ENCODE assay signal across 1 cellular context in genomic region chr6:130834482-130835251, GRCh38.
TF ChIP-seq lines count a peak whose summit lies in the region.

No MANE protein-coding gene starts in this region.

TF ChIP-seq in HepG2, 621 proteins besides CTCF, POLR2A, EP300 and RAD21 (continued from another document and continues in another):
- TF ChIP-seq ZNF574 (CRISPR knock-in tag; IDR thresholded peaks at IDR 0.05) (peak; percentile 32; the same call in 1 of the 2 replicates), ZNF552 (CRISPR knock-in tag; IDR thresholded peaks at IDR 0.05; ENCODE audit: borderline replicate concordance) (no peak), ESRRA (CRISPR knock-in tag; IDR thresholded peaks at IDR 0.05; ENCODE audit: low read depth) (no peak), SMAD9 (CRISPR knock-in tag; IDR thresholded peaks at IDR 0.05) (no peak), THAP8 (CRISPR knock-in tag; IDR thresholded peaks at IDR 0.05; ENCODE audit: borderline replicate concordance) (0 out of 2 replicates have a peak, but pooled peaks have one; percentile 44), CAMTA2 (CRISPR knock-in tag; IDR thresholded peaks at IDR 0.05; ENCODE audit: borderline replicate concordance) (no peak), KAT7 (CRISPR knock-in tag; IDR thresholded peaks at IDR 0.05; ENCODE audit: borderline replicate concordance) (no peak), REST (IDR thresholded peaks at IDR 0.05; ENCODE audit: borderline replicate concordance in 1 of 2, low read depth in 1 of 2, low read length in 2 of 2) (no peak; a peak in 1 of 4 replicates), ZBTB37 (CRISPR knock-in tag; IDR thresholded peaks at IDR 0.05) (peak; percentile 88), BRD4 (CRISPR knock-in tag; IDR thresholded peaks at IDR 0.05) (no peak), ZNF331 (CRISPR knock-in tag; IDR thresholded peaks at IDR 0.05) (no peak; the same call in 1 of the 2 replicates), ZNF121 (CRISPR knock-in tag; IDR thresholded peaks at IDR 0.05) (no peak), SMAD3 (CRISPR knock-in tag; IDR thresholded peaks at IDR 0.05) (peak; percentile 54; the same call in 1 of the 2 replicates), ELF3 (CRISPR knock-in tag; IDR thresholded peaks at IDR 0.05) (no peak), TCF7 (IDR thresholded peaks at IDR 0.05; ENCODE audit: low read depth) (peak; percentile 52; the same call in 1 of the 2 replicates), KAT2B (IDR thresholded peaks at IDR 0.05; ENCODE audit: borderline replicate concordance, low read depth, low read length) (no peak), ZNF124 (CRISPR knock-in tag; IDR thresholded peaks at IDR 0.05) (no peak), ZBTB33 (CRISPR knock-in tag; IDR thresholded peaks at IDR 0.05) (peak; percentile 37; the same call in 1 of the 2 replicates), ZNF703 (CRISPR knock-in tag; IDR thresholded peaks at IDR 0.05; ENCODE audit: borderline replicate concordance) (no peak), ZNF570 (CRISPR knock-in tag; IDR thresholded peaks at IDR 0.05; ENCODE audit: borderline replicate concordance) (no peak), FOXO1 (CRISPR knock-in tag; IDR thresholded peaks at IDR 0.05) (0 out of 2 replicates have a peak, but pooled peaks have one; percentile 48), CC2D1A (CRISPR knock-in tag; IDR thresholded peaks at IDR 0.05) (no peak), ZNF609 (CRISPR knock-in tag; IDR thresholded peaks at IDR 0.05; ENCODE audit: borderline replicate concordance) (peak; percentile 74; the same call in 1 of the 2 replicates), BCL6 (CRISPR knock-in tag; IDR thresholded peaks at IDR 0.05) (peak; percentile 71), ZMYM2 (CRISPR knock-in tag; IDR thresholded peaks at IDR 0.05) (0 out of 2 replicates have a peak, but pooled peaks have one; percentile 38), TFDP1 (CRISPR knock-in tag; IDR thresholded peaks at IDR 0.05; ENCODE audit: borderline replicate concordance) (no peak), NFYB (CRISPR knock-in tag; IDR thresholded peaks at IDR 0.05) (peak; percentile 41; the same call in 1 of the 2 replicates), ZNF878 (CRISPR knock-in tag; IDR thresholded peaks at IDR 0.05) (peak; percentile 45; the same call in 1 of the 2 replicates), SP5 (CRISPR knock-in tag; IDR thresholded peaks at IDR 0.05; ENCODE audit: borderline replicate concordance, low read depth) (0 out of 2 replicates have a peak, but pooled peaks have one; percentile 21), JARID2 (CRISPR knock-in tag; IDR thresholded peaks at IDR 0.05; ENCODE audit: insufficient replicate concordance) (no peak), MAZ (IDR thresholded peaks at IDR 0.05; ENCODE audit: borderline replicate concordance, low read depth, low read length) (no peak), MAZ (CRISPR knock-in tag; IDR thresholded peaks at IDR 0.05; ENCODE audit: low read depth) (no peak), LCORL (IDR thresholded peaks at IDR 0.05) (no peak), LCORL (CRISPR knock-in tag; IDR thresholded peaks at IDR 0.05) (peak; percentile 46; the same call in 1 of the 2 replicates)
